In genomic region chr11:83403990-83404389, GRCh38 we compare ENCODE assay signal across 18 cellular contexts.
"Had no signal": no experiment of that assay in that cellular context is flagged by ENCODE, and none has a peak within 500 bp of the region (broad histone marks: within the 10 kb centered on the region; RNA-seq: fewer than 3 reads in every experiment).

No MANE protein-coding gene starts in this region.

- H3K27me3 Mint-ChIP-seq: type B pancreatic cell had no signal

- DNase-seq: activated CD4-positive, alpha-beta T cell treated with anti-CD3 and anti-CD28 coated beads, Interleukin-2, amount 50 U/mL, for 1 hour; activated CD4-positive, CD25-positive, alpha-beta regulatory T cell; activated CD8-positive, alpha-beta memory T cell treated with anti-CD3 and anti-CD28 coated beads for 24 hours; activated naive CD4-positive, alpha-beta T cell treated with Interleukin-2 at 50 U/mL for 16 hours; cerebellar nuclear complex; effector CD8-positive, alpha-beta T cell; esophagus squamous epithelium; hypothalamus; midbrain; posterior cingulate gyrus; stimulated activated naive CD8-positive, alpha-beta T cell treated with anti-CD3 and anti-CD28 coated beads, Interleukin-15, Interleukin-2, amounts not matched to agents 100 U/mL and 50 U/mL, for 24 hours had no signal

- ATAC-seq: stimulated activated naive CD8-positive, alpha-beta T cell treated with anti-CD3 and anti-CD28 coated beads, Interleukin-15, Interleukin-2, amounts not matched to agents 100 U/mL and 50 U/mL, for 24 hours had no signal

- H3K4me3 Mint-ChIP-seq: activated T-helper 1 cell treated with anti-CD3 and anti-CD28 coated beads, Interleukin-12 subunit alpha, Interleukin-12 subunit beta, Interleukin-2, Interleukin-4 antibody, amounts not matched to agents 30 ng/mL and 10 ng/mL and 1 ng/mL, durations not matched to agents 14 hours and 24 hours and 36 hours; T-helper 2 cell treated with Interferon-gamma antibody and Interleukin-4, amounts not matched to agents 5 μg/mL and 100 μg/mL, for 36 hours; type B pancreatic cell had no signal

- H3K36me3 ChIP-seq: ascending aorta, breast epithelium, esophagus squamous epithelium, right atrium auricular region, suprapubic skin had no signal

- H3K27ac ChIP-seq: ascending aorta, breast epithelium, esophagus squamous epithelium, right atrium auricular region, suprapubic skin had no signal

- H3K27ac Mint-ChIP-seq: activated T-helper 1 cell treated with anti-CD3 and anti-CD28 coated beads, Interleukin-12 subunit alpha, Interleukin-12 subunit beta, Interleukin-2, Interleukin-4 antibody, amounts not matched to agents 30 ng/mL and 10 ng/mL and 1 ng/mL, durations not matched to agents 14 hours and 24 hours and 36 hours; T-helper 2 cell treated with Interferon-gamma antibody and Interleukin-4, amounts not matched to agents 5 μg/mL and 100 μg/mL, for 36 hours; type B pancreatic cell had no signal

- H3K4me3 ChIP-seq: ascending aorta, breast epithelium, esophagus squamous epithelium, right atrium auricular region, suprapubic skin had no signal

- H3K36me3 Mint-ChIP-seq: type B pancreatic cell had no signal

- H3K27me3 ChIP-seq: ascending aorta, breast epithelium, esophagus squamous epithelium, right atrium auricular region, suprapubic skin had no signal

- H3K4me1 ChIP-seq: ascending aorta, breast epithelium, esophagus squamous epithelium, right atrium auricular region, suprapubic skin had no signal

- H3K9me3 Mint-ChIP-seq: activated T-helper 1 cell treated with anti-CD3 and anti-CD28 coated beads, Interleukin-12 subunit alpha, Interleukin-12 subunit beta, Interleukin-2, Interleukin-4 antibody, amounts not matched to agents 30 ng/mL and 10 ng/mL and 1 ng/mL, durations not matched to agents 14 hours and 24 hours and 36 hours; T-helper 2 cell treated with Interferon-gamma antibody and Interleukin-4, amounts not matched to agents 5 μg/mL and 100 μg/mL, for 36 hours; type B pancreatic cell had no signal

- H3K9me3 ChIP-seq: ascending aorta, breast epithelium, esophagus squamous epithelium, right atrium auricular region, suprapubic skin had no signal
